18 cellular contexts compared by ENCODE assay signal in the genomic region with DNA sequence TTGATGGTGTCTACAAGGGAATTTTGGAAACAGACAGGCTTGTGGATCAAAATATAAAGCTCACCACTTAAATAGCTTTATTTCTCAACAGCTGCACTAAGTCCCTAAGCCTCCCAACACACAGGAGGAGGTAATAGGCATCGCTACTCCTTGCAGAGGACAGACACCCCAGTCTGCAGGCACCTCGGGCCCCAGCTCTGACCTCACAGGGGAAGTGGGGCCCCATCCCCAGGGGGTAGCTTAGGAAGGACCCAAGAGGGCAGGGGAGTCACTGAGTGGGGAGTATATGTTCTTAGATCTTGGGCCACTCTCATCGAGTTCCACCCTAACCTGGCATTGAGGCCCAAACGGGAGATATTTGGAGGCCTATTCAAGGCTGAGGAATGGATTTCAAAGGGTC.
DNase-seq lines count a peak whose midpoint lies in the region; ATAC-seq and TF ChIP-seq lines count a peak whose summit lies in the region.
"Had no signal": no experiment of that assay in that cellular context is flagged by ENCODE, and none has a peak within 500 bp of the region (broad histone marks: within the 10 kb centered on the region; RNA-seq: fewer than 3 reads in every experiment).

No MANE protein-coding gene starts in this region.

- H2BK15ac ChIP-seq in neuronal stem cell (ENCODE audit: low read length): no peak overlapping the region

- H4K91ac ChIP-seq in neuronal stem cell (ENCODE audit: low read depth, low read length, poor library complexity): no peak overlapping the region

- no peak overlapping the region for H3K23ac ChIP-seq in neuronal stem cell (ENCODE audit: low read depth, low read length, poor library complexity)

- WGBS in neuronal stem cell (ENCODE audit: extremely low coverage in 2 of 2, insufficient read length in 2 of 2, insufficient replicate concordance in 1 of 2), 2 donors: no CpG with 5 or more reads among the region's 4 CpGs

- no peak overlapping the region for H3K4me2 ChIP-seq in neuronal stem cell (ENCODE audit: insufficient read depth, low read length, poor library complexity, severe bottlenecking)
- H3K4me2 ChIP-seq: BLaER1, GM23338 had no signal

- no peak overlapping the region for H2BK5ac ChIP-seq in neuronal stem cell (ENCODE audit: low read length)

- H3K79me1 ChIP-seq in neuronal stem cell (ENCODE audit: low read depth, low read length): no peaks in the 10 kb centered on the region

- H3K36me3 Mint-ChIP-seq in osteocyte (ENCODE audit: unreplicated experiment): no peaks in the 10 kb centered on the region
- H3K36me3 Mint-ChIP-seq: CD4-positive, CD25-positive, alpha-beta regulatory T cell; CD8-positive, alpha-beta T cell had no signal

- no peak overlapping the region for H2BK12ac ChIP-seq in neuronal stem cell (ENCODE audit: low read length)

- no peaks in the 10 kb centered on the region for H3K9me3 Mint-ChIP-seq in osteocyte (ENCODE audit: unreplicated experiment)
- H3K9me3 Mint-ChIP-seq: CD8-positive, alpha-beta T cell; GM23338; H9 had no signal

- H3K14ac ChIP-seq in neuronal stem cell (ENCODE audit: low read length): no peak overlapping the region

- no peak overlapping the region for H2AFZ ChIP-seq in neuronal stem cell (ENCODE audit: low read length)
- H2AFZ ChIP-seq: GM23338 had no signal

- no peak overlapping the region for H3K9ac ChIP-seq in neuronal stem cell (ENCODE audit: low read depth, low read length, poor library complexity)
- H3K9ac ChIP-seq: BLaER1 had no signal

- no peak overlapping the region for H3K27ac ChIP-seq in neuronal stem cell (replicated peaks; ENCODE audit: low read length)
- H3K27ac ChIP-seq: 22Rv1, BLaER1, C4-2B had no signal

- no peaks in the 10 kb centered on the region for H3K4me1 ChIP-seq in neuronal stem cell (ENCODE audit: control insufficient read depth in 2 of 2, insufficient read depth in 1 of 2, low read depth in 1 of 2, low read length in 2 of 2)
- H3K4me1 ChIP-seq: BLaER1 had no signal

- DNase-seq in cardiac septum (ENCODE audit: low spot score): peak; percentile 68
- DNase-seq in Right ventricle myocardium superior: no peak
- DNase-seq in osteocyte (ENCODE audit: extremely low spot score, unreplicated experiment): peak; percentile 77
- peak; percentile 17 for DNase-seq in ureter (ENCODE audit: low spot score)
- no peak for DNase-seq in neuronal stem cell (ENCODE audit: low spot score)
- DNase-seq: Caco-2; CD4-positive, CD25-positive, alpha-beta regulatory T cell; CD8-positive, alpha-beta T cell; DMS153; DND-41; H9 had no signal

- no peak for TF ChIP-seq CTCF in osteocyte (IDR thresholded peaks at IDR 0.05)

- H3K18ac ChIP-seq in neuronal stem cell (ENCODE audit: low read length): no peak overlapping the region

- intact Hi-C loops in cardiac septum (cut with DNase I) (no loop called here), Right ventricle myocardium superior (cut with DNase I) (no loop called here)

- H3K36me3 ChIP-seq in neuronal stem cell (replicated peaks in 1 of 2; ENCODE audit: control insufficient read depth in 2 of 2, insufficient read depth in 2 of 2, low read length in 2 of 2): no peaks in the 10 kb centered on the region
- H3K36me3 ChIP-seq: BLaER1 had no signal

- no peaks in the 10 kb centered on the region for H3K9me3 ChIP-seq in neuronal stem cell (replicated peaks in 1 of 2; ENCODE audit: control insufficient read depth in 2 of 2, insufficient read depth in 1 of 2, low read depth in 1 of 2, low read length in 2 of 2)
- H3K9me3 ChIP-seq: BLaER1, Caco-2 had no signal

- H3K27ac Mint-ChIP-seq in osteocyte (ENCODE audit: unreplicated experiment): no peak overlapping the region
- H3K27ac Mint-ChIP-seq: B cell; CD4-positive, CD25-positive, alpha-beta regulatory T cell; CD8-positive, alpha-beta T cell; GM23338; H9 had no signal

- no peaks in the 10 kb centered on the region for H3K4me1 Mint-ChIP-seq in osteocyte (ENCODE audit: unreplicated experiment)
- H3K4me1 Mint-ChIP-seq: B cell; CD4-positive, CD25-positive, alpha-beta regulatory T cell; GM23338 had no signal

- no peak overlapping the region for H3K4me3 Mint-ChIP-seq in osteocyte (ENCODE audit: unreplicated experiment)
- H3K4me3 Mint-ChIP-seq: B cell; CD4-positive, CD25-positive, alpha-beta regulatory T cell; CD8-positive, alpha-beta T cell; GM23338; H9 had no signal

- ATAC-seq in Right ventricle myocardium superior (ENCODE audit: poor library complexity) (no peak), GM21367 (IDR thresholded peaks at IDR 0.05; ENCODE audit: unreplicated experiment) (no peak)
- ATAC-seq: CD8-positive, alpha-beta T cell; GM23338; HCT116 had no signal

- no peak overlapping the region for H4K8ac ChIP-seq in neuronal stem cell (ENCODE audit: low read depth, low read length)

- H3K27me3 Mint-ChIP-seq in osteocyte (ENCODE audit: unreplicated experiment): peaks cover 24% of the 10 kb centered on the region

- H2AK5ac ChIP-seq in neuronal stem cell (ENCODE audit: low read depth, low read length): no peak overlapping the region

- H3K27me3 ChIP-seq in neuronal stem cell (ENCODE audit: control insufficient read depth in 3 of 3, insufficient read depth in 3 of 3, low read depth in 1 of 3, low read length in 3 of 3): peaks cover 0 to 20% (median 4%) of the 10 kb centered on the region in 3 experiments
- H3K27me3 ChIP-seq: BLaER1 had no signal

- H3K4ac ChIP-seq in neuronal stem cell (ENCODE audit: low read length): no peak overlapping the region

- H3K4me3 ChIP-seq in neuronal stem cell (ENCODE audit: low read length in 2 of 2): no peak overlapping the region
- H3K4me3 ChIP-seq: BLaER1, GM23338 had no signal

- H2BK120ac ChIP-seq in neuronal stem cell (ENCODE audit: low read depth, low read length): no peak overlapping the region

Comparison
In these comparisons a context has a peak if more than half of its experiments do, and no peak if none do; other contexts are left out.
1. DNase-seq: peak in cardiac septum (single experiment), osteocyte (single experiment) and ureter (single experiment); none in Right ventricle myocardium superior (single experiment) and neuronal stem cell (single experiment).